Comparison of ENCODE assay signal across 21 cellular contexts in genomic region chr1:9624081-9624480, GRCh38.
"Had no signal": no experiment of that assay in that cellular context is flagged by ENCODE, and none has a peak within 500 bp of the region (broad histone marks: within the 10 kb centered on the region; RNA-seq: fewer than 3 reads in every experiment).

No MANE protein-coding gene starts in this region.

- H3K27me3 ChIP-seq: pancreas, right atrium auricular region, testis had no signal

- ATAC-seq: activated T-cell treated with anti-CD3 and anti-CD28 coated beads, Interleukin-2, amount 50 U/mL, for 72 hours; heart left ventricle; left colon; naive thymus-derived CD8-positive, alpha-beta T cell; pancreas; psoas muscle; SK-N-SH treated with all-trans-retinoic acid at 6 μM for 48 hours had no signal

- H3K4me3 ChIP-seq: heart left ventricle, pancreas, psoas muscle, right atrium auricular region, testis had no signal

- H3K36me3 ChIP-seq: heart left ventricle, neutrophil, pancreas, right atrium auricular region, WERI-Rb-1 had no signal

- H3K9me3 ChIP-seq: heart left ventricle, neutrophil, pancreas, psoas muscle, right atrium auricular region, testis had no signal

- H3K4me1 ChIP-seq: pancreas, psoas muscle had no signal

- H3K27ac ChIP-seq: heart left ventricle, neutrophil, pancreas, psoas muscle, right atrium auricular region, testis, WERI-Rb-1 had no signal

- H3K27ac Mint-ChIP-seq: activated T-cell treated with anti-CD3 and anti-CD28 coated beads, Interleukin-2, amount 50 U/mL, for 72 hours; type B pancreatic cell had no signal

- H3K36me3 Mint-ChIP-seq: activated naive CD4-positive, alpha-beta T cell treated with anti-CD3 and anti-CD28 coated beads, Interleukin-2, amount 10 ng/mL, durations not matched to agents 7 days and 5 days; brain; naive thymus-derived CD8-positive, alpha-beta T cell; type B pancreatic cell had no signal

- H3K9me3 Mint-ChIP-seq: activated naive CD4-positive, alpha-beta T cell treated with anti-CD3 and anti-CD28 coated beads, Interleukin-2, amount 10 ng/mL, durations not matched to agents 7 days and 5 days; activated T-cell treated with anti-CD3 and anti-CD28 coated beads, Interleukin-2, amount 50 U/mL, for 72 hours; naive thymus-derived CD8-positive, alpha-beta T cell; type B pancreatic cell had no signal

- H3K4me3 Mint-ChIP-seq: activated naive CD4-positive, alpha-beta T cell treated with anti-CD3 and anti-CD28 coated beads, Interleukin-2, amount 10 ng/mL, durations not matched to agents 7 days and 5 days; activated T-cell treated with anti-CD3 and anti-CD28 coated beads, Interleukin-2, amount 50 U/mL, for 72 hours; brain; type B pancreatic cell had no signal

- DNase-seq: activated CD4-positive, alpha-beta T cell treated with anti-CD3 and anti-CD28 coated beads for 1 hour; activated CD8-positive, alpha-beta memory T cell treated with anti-CD3 and anti-CD28 coated beads, Interleukin-2, amount 50 U/mL, for 48 hours; activated effector memory CD4-positive, alpha-beta T cell treated with anti-CD3 and anti-CD28 coated beads, Interleukin-2, amount 50 U/mL, for 16 hours; activated naive CD4-positive, alpha-beta T cell treated with anti-CD3 and anti-CD28 coated beads, Interleukin-2, amount 10 ng/mL, durations not matched to agents 7 days and 5 days; activated T-cell treated with anti-CD3 and anti-CD28 coated beads, Interleukin-2, amount 50 U/mL, for 72 hours; aorta; heart left ventricle; islet precursor cell; left colon; mesendoderm; naive thymus-derived CD8-positive, alpha-beta T cell; pancreas; psoas muscle; stimulated activated CD4-positive, alpha-beta T cell treated with anti-CD3 and anti-CD28 coated beads, Interleukin-1b, Interleukin-23, amount 100 ng/mL, for 48 hours; testis; WERI-Rb-1 had no signal
